Comparison of ENCODE assay signal across 10 cellular contexts in genomic region chr12:66055837-66056319, GRCh38.
DNase-seq lines count a peak whose midpoint lies in the region; ATAC-seq and TF ChIP-seq lines count a peak whose summit lies in the region.
"Had no signal": no experiment of that assay in that cellular context is flagged by ENCODE, and none has a peak within 500 bp of the region (broad histone marks: within the 10 kb centered on the region; RNA-seq: fewer than 3 reads in every experiment).

No MANE protein-coding gene starts in this region.

- intact Hi-C loops in lower lobe of right lung (cut with DNase I): no loop called here

- no peaks in the 10 kb centered on the region for H3K9me3 ChIP-seq in lower lobe of right lung
- H3K9me3 ChIP-seq: BLaER1 treated with 17β-estradiol and CSF1 and Interleukin-3, amounts not matched to agents 10 nM and 100 nM had no signal

- ATAC-seq in GM18505 (IDR thresholded peaks at IDR 0.05; ENCODE audit: unreplicated experiment): peak; percentile 79
- peak; percentile 80 for ATAC-seq in GM21381 (IDR thresholded peaks at IDR 0.05; ENCODE audit: unreplicated experiment)
- ATAC-seq in HG03095 (IDR thresholded peaks at IDR 0.05; ENCODE audit: unreplicated experiment): peak; percentile 86
- ATAC-seq in lower lobe of right lung: no peak
- no peak for ATAC-seq in HG03135 (IDR thresholded peaks at IDR 0.05; ENCODE audit: unreplicated experiment)

- no peak overlapping the region for H3K27ac ChIP-seq in lower lobe of right lung
- H3K27ac ChIP-seq: BLaER1 treated with 17β-estradiol and CSF1 and Interleukin-3, amounts not matched to agents 10 nM and 100 nM; KMS-11 had no signal

- H3K4me1 ChIP-seq in lower lobe of right lung: no peaks in the 10 kb centered on the region

- no peak overlapping the region for H3K4me3 ChIP-seq in lower lobe of right lung
- H3K4me3 ChIP-seq: BLaER1 treated with 17β-estradiol and CSF1 and Interleukin-3, amounts not matched to agents 10 nM and 100 nM had no signal

- H3K27me3 ChIP-seq in lower lobe of right lung (ENCODE audit: low read depth): peaks cover 5% of the 10 kb centered on the region
- H3K27me3 ChIP-seq: BLaER1 treated with 17β-estradiol and CSF1 and Interleukin-3, amounts not matched to agents 10 nM and 100 nM had no signal

- no peak for TF ChIP-seq POLR2A in GM18505 (IDR thresholded peaks at IDR 0.05; ENCODE audit: borderline replicate concordance, extremely low read depth, insufficient read depth, insufficient read length)

- no peak for TF ChIP-seq CTCF in lower lobe of right lung (IDR thresholded peaks at IDR 0.05)

- DNase-seq in RPMI8226 (peak; percentile 52), lower lobe of right lung (no peak), DMS153 (lab: John Stamatoyannopoulos, UW) (no peak), NK-92 (lab: John Stamatoyannopoulos, UW; ENCODE audit: unreplicated experiment) (no peak)

- no peaks in the 10 kb centered on the region for H3K36me3 ChIP-seq in lower lobe of right lung
- H3K36me3 ChIP-seq: BLaER1 treated with 17β-estradiol and CSF1 and Interleukin-3, amounts not matched to agents 10 nM and 100 nM had no signal

Comparison
In these comparisons a context has a peak if more than half of its experiments do, and no peak if none do; other contexts are left out.
1. ATAC-seq: peak in GM18505 (single experiment), GM21381 (single experiment) and HG03095 (single experiment); none in lower lobe of right lung (0 of 2) and HG03135 (single experiment).